In the genomic region with DNA sequence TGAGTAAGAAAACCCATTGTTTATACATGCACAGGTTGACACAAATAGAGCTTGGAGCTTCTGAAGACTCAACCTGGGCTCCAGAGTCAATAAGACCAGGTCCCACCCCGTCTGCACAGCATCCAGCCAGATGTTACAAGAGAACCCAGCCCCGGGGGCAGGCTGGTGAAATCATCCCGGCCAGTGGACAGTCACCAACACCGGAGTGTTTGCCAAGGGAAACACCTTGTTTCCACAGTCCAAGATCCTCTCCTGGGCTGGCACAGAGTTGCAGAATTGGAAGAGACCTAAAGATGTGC, we compare ENCODE assay signal across 24 cellular contexts.
DNase-seq lines count a peak whose midpoint lies in the region; ATAC-seq and TF ChIP-seq lines count a peak whose summit lies in the region.
"Had no signal": no experiment of that assay in that cellular context is flagged by ENCODE, and none has a peak within 500 bp of the region (broad histone marks: within the 10 kb centered on the region; RNA-seq: fewer than 3 reads in every experiment).

No MANE protein-coding gene starts in this region.

- no peaks in the 10 kb centered on the region for H3K9me3 Mint-ChIP-seq in activated CD4-positive, alpha-beta T cell treated with anti-CD3 and anti-CD28 coated beads for 36 hours (ENCODE audit: low read depth)
- H3K9me3 Mint-ChIP-seq: HFFc6 had no signal

- no peak overlapping the region for H2BK120ac ChIP-seq in IMR-90 (ENCODE audit: low read depth, low read length)

- H3K4me3 Mint-ChIP-seq in activated CD4-positive, alpha-beta T cell treated with anti-CD3 and anti-CD28 coated beads for 36 hours, result no peak overlapping the region
- H3K4me3 Mint-ChIP-seq: HFFc6 had no signal

- H3K9me1 ChIP-seq in IMR-90 (ENCODE audit: insufficient read depth, low read length), result no peaks in the 10 kb centered on the region

- H3K4me1 Mint-ChIP-seq in activated CD4-positive, alpha-beta T cell treated with anti-CD3 and anti-CD28 coated beads for 36 hours, result peaks cover 7% of the 10 kb centered on the region

- H3K27me3 Mint-ChIP-seq in activated CD4-positive, alpha-beta T cell treated with anti-CD3 and anti-CD28 coated beads for 36 hours, result no peaks in the 10 kb centered on the region

- H4K8ac ChIP-seq in IMR-90 (ENCODE audit: low read depth in 2 of 2, low read length in 2 of 2), result no peak overlapping the region

- H3K56ac ChIP-seq in IMR-90 (ENCODE audit: extremely low read depth, insufficient read depth, low read length), result no peak overlapping the region

- no peak overlapping the region for H3K18ac ChIP-seq in IMR-90 (ENCODE audit: low read depth, low read length)

- no peaks in the 10 kb centered on the region for H3K36me3 Mint-ChIP-seq in activated CD4-positive, alpha-beta T cell treated with anti-CD3 and anti-CD28 coated beads for 36 hours (ENCODE audit: low read depth)

- POLR2A ChIA-PET in activated CD4-positive, alpha-beta T cell treated with anti-CD3 and anti-CD28 coated beads for 36 hours (lab: Charles Lee), result no interaction called here
- POLR2A ChIA-PET in IMR-90 (lab: Charles Lee; ENCODE audit: unreplicated experiment) (no interaction called here), A673 (lab: Charles Lee; ENCODE audit: low non-redundant PET) (no interaction called here)

- H3K79me1 ChIP-seq in IMR-90 (ENCODE audit: low read depth in 1 of 2, low read length in 2 of 2), result no peaks in the 10 kb centered on the region

- H3K9me3 ChIP-seq in IMR-90 (ENCODE audit: control insufficient read depth, insufficient read depth, low read length) (no peaks in the 10 kb centered on the region), mammary epithelial cell (replicated peaks; ENCODE audit: insufficient read depth, low read length) (no peaks in the 10 kb centered on the region), right lobe of liver (no peaks in the 10 kb centered on the region), A673 (ENCODE audit: low read depth, low read length, poor library complexity, severe bottlenecking) (no peaks in the 10 kb centered on the region), WERI-Rb-1 (ENCODE audit: severe bottlenecking) (no peaks in the 10 kb centered on the region)
- H3K9me3 ChIP-seq: HAP-1, MG63 had no signal

- no peak overlapping the region for H2AK5ac ChIP-seq in IMR-90 (ENCODE audit: low read depth, low read length)

- H3K36me3 ChIP-seq in IMR-90 (ENCODE audit: control insufficient read depth, insufficient read depth, low read length) (no peaks in the 10 kb centered on the region), mammary epithelial cell (ENCODE audit: insufficient read depth, low read length) (no peaks in the 10 kb centered on the region), right lobe of liver (no peaks in the 10 kb centered on the region), A673 (ENCODE audit: insufficient read depth, low read length, poor library complexity, severe bottlenecking) (no peaks in the 10 kb centered on the region), WERI-Rb-1 (no peaks in the 10 kb centered on the region)
- H3K36me3 ChIP-seq: HAP-1, MG63 had no signal

- DNase-seq in activated CD4-positive, alpha-beta T cell treated with anti-CD3 and anti-CD28 coated beads for 36 hours, result no peak
- no peak for DNase-seq in activated CD4-positive, alpha-beta T cell treated with anti-CD3 and anti-CD28 coated beads, Interleukin-2, amount 50 U/mL, for 48 hours
- no peak for DNase-seq in IMR-90
- DNase-seq in mammary epithelial cell, result peak; percentile 48
- peak; percentile 63 to 78 (median 76) for DNase-seq in right lobe of liver
- DNase-seq in A673 (ENCODE audit: low spot score), result no peak
- DNase-seq in WERI-Rb-1, result no peak
- DNase-seq: ACHN, Calu3, DMS153, DND-41, GOT3, HFFc6, KBM-7, MG63, NCI-H1105 treated with DMSO at 0.1 percent for 48 hours, NCI-H146, NCI-H1930, NCI-H2107, NCI-H524 treated with DMSO at 0.1 percent for 48 hours, NCI-H774, Right ventricle myocardium superior had no signal

- H4K5ac ChIP-seq in IMR-90 (ENCODE audit: low read depth, low read length), result no peak overlapping the region

- no peak overlapping the region for H3K27ac Mint-ChIP-seq in activated CD4-positive, alpha-beta T cell treated with anti-CD3 and anti-CD28 coated beads for 36 hours
- H3K27ac Mint-ChIP-seq: HFFc6 had no signal

- peak overlapping the region; percentile 15 for H2AFZ ChIP-seq in IMR-90 (replicated peaks; ENCODE audit: low read length, poor library complexity)
- no peak overlapping the region for H2AFZ ChIP-seq in mammary epithelial cell (ENCODE audit: low read depth, low read length)

- 51% methylated on average over 2 of the region's 4 CpGs; no CpG with 5 or more reads in 1 of the 2 experiments for WGBS in IMR-90 (ENCODE audit: extremely low coverage in 2 of 2, insufficient read length in 1 of 2), 2 experiments
- WGBS in mammary epithelial cell (ENCODE audit: low coverage, missing lambda C conversion rate), result 8% methylated on average over 4 of the region's 4 CpGs
- WGBS in right lobe of liver (ENCODE audit: insufficient coverage, low coverage, low lambda C conversion rate, missing lambda C conversion rate), result 33% methylated on average over 4 of the region's 4 CpGs

- ATAC-seq in activated CD4-positive, alpha-beta T cell treated with anti-CD3 and anti-CD28 coated beads for 36 hours, result peak; percentile 73
- ATAC-seq in IMR-90 (ENCODE audit: low read depth) (no peak), right lobe of liver (peak; percentile 65 to 91 (median 76))

- in situ Hi-C loops in IMR-90 (cut with MboI; ENCODE audit: low sequenced_read_pairs), result no loop called here
- in situ Hi-C loops in mammary epithelial cell (cut with MboI; ENCODE audit: low sequenced_read_pairs in 2 of 2), result no loop called here

- peaks cover 71% of the 10 kb centered on the region for H3K27me3 ChIP-seq in IMR-90 (ENCODE audit: control insufficient read depth, insufficient read depth, low read length)
- peaks cover 2% of the 10 kb centered on the region for H3K27me3 ChIP-seq in mammary epithelial cell (ENCODE audit: insufficient read depth, low read length)
- H3K27me3 ChIP-seq in right lobe of liver, result no peaks in the 10 kb centered on the region
- no peaks in the 10 kb centered on the region for H3K27me3 ChIP-seq in A673 (replicated peaks; ENCODE audit: insufficient read depth, low read depth, low read length, poor library complexity)
- H3K27me3 ChIP-seq in WERI-Rb-1 (ENCODE audit: insufficient read depth, low read depth, severe bottlenecking), result no peaks in the 10 kb centered on the region

- H3K4me1 ChIP-seq in IMR-90 (ENCODE audit: control insufficient read depth, insufficient read depth, low read length), result no peaks in the 10 kb centered on the region
- H3K4me1 ChIP-seq in mammary epithelial cell (ENCODE audit: insufficient read depth, low read length), result no peaks in the 10 kb centered on the region
- peaks cover 0 to 10% (median 0%) of the 10 kb centered on the region in 4 donors for H3K4me1 ChIP-seq in right lobe of liver
- H3K4me1 ChIP-seq in A673 (ENCODE audit: insufficient read depth, low read length, poor library complexity, severe bottlenecking), result no peaks in the 10 kb centered on the region
- H3K4me1 ChIP-seq: HAP-1 had no signal

- no peak overlapping the region for H2AK9ac ChIP-seq in IMR-90 (replicated peaks; ENCODE audit: low read depth, low read length, poor library complexity)

- TF ChIP-seq POLR2A in IMR-90 (IDR thresholded peaks at IDR 0.05; ENCODE audit: low read depth, low read length) (no peak), right lobe of liver (IDR thresholded peaks at IDR 0.05) (no peak)

- no peak overlapping the region for H3K27ac ChIP-seq in IMR-90 (ENCODE audit: insufficient read depth, low read length)
- H3K27ac ChIP-seq in mammary epithelial cell (ENCODE audit: insufficient read depth, low read depth, low read length), result no peak overlapping the region
- H3K27ac ChIP-seq in right lobe of liver, result no peak overlapping the region
- H3K27ac ChIP-seq in A673 (ENCODE audit: low read depth, low read length, poor library complexity, severe bottlenecking), result no peak overlapping the region
- H3K27ac ChIP-seq in WERI-Rb-1, result no peak overlapping the region
- H3K27ac ChIP-seq: 22Rv1 had no signal

- H3K14ac ChIP-seq in IMR-90 (replicated peaks; ENCODE audit: low read depth, low read length), result no peak overlapping the region

- intact Hi-C loops in activated CD4-positive, alpha-beta T cell treated with anti-CD3 and anti-CD28 coated beads for 36 hours (cut with DNase I, micrococcal nuclease), result no loop called here
- intact Hi-C loops in IMR-90 (cut with micrococcal nuclease), result no loop called here
- intact Hi-C loops in mammary epithelial cell (cut with micrococcal nuclease), result no loop called here
- intact Hi-C loops in right lobe of liver (cut with DNase I), result no loop called here
- intact Hi-C loops in A673 (cut with micrococcal nuclease; ENCODE audit: unreplicated experiment), result no loop called here

- no peak overlapping the region for H3K4me3 ChIP-seq in IMR-90 (ENCODE audit: insufficient read depth, low read depth, low read length)
- H3K4me3 ChIP-seq in mammary epithelial cell (replicated peaks in 1 of 3; ENCODE audit: insufficient read depth in 1 of 3, low read depth in 2 of 3, low read length in 3 of 3), result no peak overlapping the region
- H3K4me3 ChIP-seq in right lobe of liver, result no peak overlapping the region
- no peak overlapping the region for H3K4me3 ChIP-seq in A673 (ENCODE audit: low read depth, low read length, poor library complexity, severe bottlenecking)
- no peak overlapping the region for H3K4me3 ChIP-seq in WERI-Rb-1 (ENCODE audit: low read depth, low read length)
- H3K4me3 ChIP-seq: HAP-1, MG63 had no signal

- H3K23ac ChIP-seq in IMR-90 (ENCODE audit: low read depth, low read length), result no peak overlapping the region

- no peak overlapping the region for H3K9ac ChIP-seq in IMR-90 (ENCODE audit: low read depth, low read length)
- H3K9ac ChIP-seq in mammary epithelial cell (ENCODE audit: insufficient read depth, low read length), result no peak overlapping the region

- TF ChIP-seq CTCF in IMR-90 (conservative IDR thresholded peaks at IDR 0.05; ENCODE audit: low read depth, low read length) (no peak), mammary epithelial cell (conservative IDR thresholded peaks at IDR 0.05 in 1 of 2, IDR thresholded peaks at IDR 0.05 in 1 of 2; ENCODE audit: extremely low read depth in 1 of 2, insufficient read depth in 1 of 2, low read depth in 1 of 2, low read length in 2 of 2) (no peak), right lobe of liver (IDR thresholded peaks at IDR 0.05) (no peak), A673 (conservative IDR thresholded peaks at IDR 0.05; ENCODE audit: low read depth, low read length) (no peak), WERI-Rb-1 (IDR thresholded peaks at IDR 0.05; ENCODE audit: low read depth, low read length) (no peak)

- no peak overlapping the region for H4K91ac ChIP-seq in IMR-90 (ENCODE audit: insufficient read depth, low read depth, low read length)

- CTCF ChIA-PET in activated CD4-positive, alpha-beta T cell treated with anti-CD3 and anti-CD28 coated beads for 36 hours (lab: Charles Lee), result no interaction called here
- CTCF ChIA-PET in IMR-90 (lab: Yijun Ruan, JAX), result interaction anchor here (0.7 kb wide), 1 partner anchor 12 kb away, joined by 3 read pairs; no protein-coding TSS in a partner anchor
- CTCF ChIA-PET in mammary epithelial cell (lab: Charles Lee; ENCODE audit: low non-redundant PET), result no interaction called here
- CTCF ChIA-PET in A673 (lab: Charles Lee), result no interaction called here

- H4K20me1 ChIP-seq in IMR-90 (ENCODE audit: insufficient read depth, low read length), result no peaks in the 10 kb centered on the region
- no peaks in the 10 kb centered on the region for H4K20me1 ChIP-seq in mammary epithelial cell (ENCODE audit: insufficient read depth, low read length)

- H3K79me2 ChIP-seq in mammary epithelial cell (ENCODE audit: insufficient read depth, low read length), result no peaks in the 10 kb centered on the region

- no peak overlapping the region for H3K4ac ChIP-seq in IMR-90 (ENCODE audit: low read depth, low read length)

- no TSS peak for BruUV-seq in IMR-90 (replicated peaks; lab: Mats Ljungman, UMichigan)
- no TSS peak for BruUV-seq in mammary epithelial cell (replicated peaks; lab: Mats Ljungman, UMichigan)
- no TSS peak for BruUV-seq in A673 (replicated peaks; lab: Mats Ljungman, UMichigan)

- dilution Hi-C loops in IMR-90 (cut with HindIII; ENCODE audit: low sequenced_read_pairs, unreplicated experiment), result no loop called here
- dilution Hi-C loops in mammary epithelial cell (cut with HindIII; ENCODE audit: low sequenced_read_pairs), result no loop called here

- H2BK20ac ChIP-seq in IMR-90 (ENCODE audit: low read depth, low read length), result no peak overlapping the region

- TF ChIP-seq RAD21 in IMR-90 (IDR thresholded peaks at IDR 0.05; ENCODE audit: low read length), result no peak

- no peak overlapping the region for H2BK5ac ChIP-seq in IMR-90 (ENCODE audit: low read depth, low read length, poor library complexity, severe bottlenecking)

- no peak overlapping the region for H2BK15ac ChIP-seq in IMR-90 (ENCODE audit: low read depth, low read length)

- H3K4me2 ChIP-seq in IMR-90 (ENCODE audit: low read depth, low read length), result no peak overlapping the region
- H3K4me2 ChIP-seq in mammary epithelial cell (ENCODE audit: insufficient read depth, low read depth, low read length), result no peak overlapping the region

Comparison
In these comparisons a context has a peak if more than half of its experiments do, and no peak if none do; other contexts are left out.
1. DNase-seq: peak in mammary epithelial cell (single experiment) and right lobe of liver (3 of 3); none in activated CD4-positive, alpha-beta T cell treated with anti-CD3 and anti-CD28 coated beads for 36 hours (single experiment), activated CD4-positive, alpha-beta T cell treated with anti-CD3 and anti-CD28 coated beads, Interleukin-2, amount 50 U/mL, for 48 hours (0 of 2), IMR-90 (single experiment), A673 (single experiment) and WERI-Rb-1 (single experiment).